Comparison of ENCODE assay signal across 24 cellular contexts in genomic region chr6:1107578-1107977, GRCh38.
"Had no signal": no experiment of that assay in that cellular context is flagged by ENCODE, and none has a peak within 500 bp of the region (broad histone marks: within the 10 kb centered on the region; RNA-seq: fewer than 3 reads in every experiment).

No MANE protein-coding gene starts in this region.

- H3K4me1 ChIP-seq: colonic mucosa, left lung, lower lobe of right lung had no signal

- H3K36me3 ChIP-seq: colonic mucosa, esophagus squamous epithelium, gastroesophageal sphincter, heart left ventricle, left lung, lower lobe of right lung had no signal

- H3K9me3 Mint-ChIP-seq: dendritic cell treated with granulocyte-macrophage colony-stimulating factor and Interleukin-4, amounts not matched to agents 40 ng/mL and 50 ng/mL, for 4 days; effector memory CD8-positive, alpha-beta T cell; immature natural killer cell had no signal

- H3K27ac Mint-ChIP-seq: dendritic cell treated with granulocyte-macrophage colony-stimulating factor and Interleukin-4, amounts not matched to agents 40 ng/mL and 50 ng/mL, for 4 days; effector memory CD8-positive, alpha-beta T cell; endodermal cell; immature natural killer cell; mesothelial cell of epicardium; naive B cell had no signal

- H3K4me1 Mint-ChIP-seq: immature natural killer cell, naive B cell had no signal

- H3K4me3 Mint-ChIP-seq: dendritic cell treated with granulocyte-macrophage colony-stimulating factor and Interleukin-4, amounts not matched to agents 40 ng/mL and 50 ng/mL, for 4 days; effector memory CD8-positive, alpha-beta T cell; endodermal cell; immature natural killer cell; mesothelial cell of epicardium; naive B cell had no signal

- ATAC-seq: effector memory CD8-positive, alpha-beta T cell; esophagus mucosa; foreskin keratinocyte; gastroesophageal sphincter; heart left ventricle; left cardiac atrium; left lung; left ventricle myocardium superior; lower lobe of right lung; mucosa of descending colon had no signal

- H3K4me3 ChIP-seq: colonic mucosa, esophagus squamous epithelium, gastroesophageal sphincter, heart left ventricle, hepatocyte, left lung, lower lobe of right lung, mucosa of descending colon had no signal

- DNase-seq: colonic mucosa; cortex of kidney; effector CD8-positive, alpha-beta T cell; effector memory CD8-positive, alpha-beta T cell; endodermal cell; erythroblast; esophagus squamous epithelium; foreskin keratinocyte; heart left ventricle; hypothalamus; immature natural killer cell; left cardiac atrium; left lung; left ventricle myocardium superior; lower lobe of right lung; mesenchymal stem cell; mucosa of descending colon; naive B cell had no signal

- H3K36me3 Mint-ChIP-seq: immature natural killer cell, mesothelial cell of epicardium had no signal

- H2AFZ ChIP-seq: hepatocyte had no signal

- H3K4me2 ChIP-seq: hepatocyte had no signal

- H3K9me3 ChIP-seq: colonic mucosa, esophagus squamous epithelium, left lung, lower lobe of right lung, mucosa of descending colon had no signal

- H3K27me3 ChIP-seq: colonic mucosa, esophagus squamous epithelium, foreskin keratinocyte, gastroesophageal sphincter, hepatocyte, left lung had no signal

- H3K27ac ChIP-seq: colonic mucosa, epithelial cell of prostate, esophagus squamous epithelium, foreskin keratinocyte, gastroesophageal sphincter, heart left ventricle, hepatocyte, left lung, lower lobe of right lung had no signal
